ENCODE assay signal across 8 cellular contexts in genomic region chr6:42404494-42404893, GRCh38. TPM values are rescaled to one million over a fixed set of nuclear protein-coding genes. Genes with fewer than 3 reads are reported as not detected.
A peak's percentile ranks its signal among the peaks of the same experiment; 100 is the strongest.
DNase-seq lines count a peak whose midpoint lies in the region; ATAC-seq and TF ChIP-seq lines count a peak whose summit lies in the region.

No MANE protein-coding gene starts in this region.

- no peaks in the 10 kb centered on the region for H3K27me3 ChIP-seq in transverse colon
- no peaks in the 10 kb centered on the region for H3K27me3 ChIP-seq in WERI-Rb-1 (ENCODE audit: insufficient read depth, low read depth, severe bottlenecking)

- H3K27me3 Mint-ChIP-seq in activated naive CD8-positive, alpha-beta T cell: no peaks in the 10 kb centered on the region
- peaks cover 0 to 1% (median 0%) of the 10 kb centered on the region in 3 donors for H3K27me3 Mint-ChIP-seq in immature natural killer cell (ENCODE audit: low read depth in 3 of 3)

- H3K4me3 Mint-ChIP-seq in activated naive CD8-positive, alpha-beta T cell: peak overlapping the region; percentile 43
- H3K4me3 Mint-ChIP-seq in immature natural killer cell: peak overlapping the region; percentile 61 to 87 (median 70)

- peaks cover 78% of the 10 kb centered on the region for H3K4me1 Mint-ChIP-seq in activated naive CD8-positive, alpha-beta T cell (ENCODE audit: low read depth)
- peaks cover 60 to 88% of the 10 kb centered on the region in 2 donors for H3K4me1 Mint-ChIP-seq in immature natural killer cell

- H3K9me3 ChIP-seq in transverse colon (no peaks in the 10 kb centered on the region), WERI-Rb-1 (ENCODE audit: severe bottlenecking) (no peaks in the 10 kb centered on the region)

- no peak for TF ChIP-seq POLR2A in transverse colon (IDR thresholded peaks at IDR 0.05)

- in situ Hi-C loops in transverse colon (cut with MboI; ENCODE audit: low pct_ligation_motif_present in 1 of 4, low pct_unique_long_range_greater_than_20kb in 1 of 4, low sequenced_read_pairs in 3 of 4): no loop called here

- H3K4me1 ChIP-seq in transverse colon: peaks cover 17 to 48% (median 25%) of the 10 kb centered on the region in 4 donors

- no peak for TF ChIP-seq CTCF in transverse colon (IDR thresholded peaks at IDR 0.05)
- no peak for TF ChIP-seq CTCF in WERI-Rb-1 (IDR thresholded peaks at IDR 0.05; ENCODE audit: low read depth, low read length)

- DNase-seq in stimulated activated CD4-positive, alpha-beta T cell treated with anti-CD3 and anti-CD28 coated beads, Interleukin-12 subunit alpha, Interleukin-12 subunit beta, amount 100 ng/mL, for 4 hours: peak; percentile 24
- DNase-seq in stimulated activated CD4-positive, alpha-beta T cell treated with anti-CD3 and anti-CD28 coated beads, Interleukin-2, amount 100 ng/mL, for 48 hours: no peak
- peak in 1 of 3 donors; percentile 26 for DNase-seq in immature natural killer cell
- DNase-seq in transverse colon: peak; percentile 69
- DNase-seq in NCI-H345 (lab: John Stamatoyannopoulos, UW): no peak
- DNase-seq in WERI-Rb-1: no peak

- intact Hi-C loops in transverse colon (cut with DNase I; ENCODE audit: low total_unique reads): no loop called here

- TF ChIP-seq EP300 in transverse colon (IDR thresholded peaks at IDR 0.05; ENCODE audit: low read depth): no peak

- WGBS in transverse colon (ENCODE audit: low coverage in 1 of 2), 2 donors: 43 to 52% methylated on average over 2 to 5 of the region's 5 CpGs

- no peak for ATAC-seq in HG03025 (IDR thresholded peaks at IDR 0.05; ENCODE audit: low FRiP score, unreplicated experiment)

- H3K4me3 ChIP-seq in transverse colon (no peak overlapping the region), WERI-Rb-1 (ENCODE audit: low read depth, low read length) (no peak overlapping the region)

- H3K9me3 Mint-ChIP-seq in activated naive CD8-positive, alpha-beta T cell (ENCODE audit: low read depth): no peaks in the 10 kb centered on the region
- no peaks in the 10 kb centered on the region for H3K9me3 Mint-ChIP-seq in immature natural killer cell

- H3K36me3 ChIP-seq in transverse colon (no peaks in the 10 kb centered on the region), WERI-Rb-1 (no peaks in the 10 kb centered on the region)

- peak overlapping the region; percentile 31 to 73 (median 65) for H3K27ac ChIP-seq in transverse colon
- no peak overlapping the region for H3K27ac ChIP-seq in WERI-Rb-1

- H3K36me3 Mint-ChIP-seq in activated naive CD8-positive, alpha-beta T cell: no peaks in the 10 kb centered on the region
- H3K36me3 Mint-ChIP-seq in immature natural killer cell: peaks cover 0 to 5% (median 0%) of the 10 kb centered on the region in 3 donors

- peak overlapping the region; percentile 91 for H3K27ac Mint-ChIP-seq in activated naive CD8-positive, alpha-beta T cell
- H3K27ac Mint-ChIP-seq in immature natural killer cell: peak overlapping the region; percentile 59 to 96 (median 95)

RNA-seq across cellular contexts. Expression of gene TRERF1, which starts 47.2 kb away (rescaled TPM):
- 1 to 10 TPM; 1.5 to 8.8 (median 2.1) TPM for polyA plus RNA-seq in immature natural killer cell
- total RNA-seq in transverse colon: 1 to 10 TPM; 2.5 to 8.0 (median 3.4) TPM

Comparison
In these comparisons a context has a peak if more than half of its experiments do, and no peak if none do; other contexts are left out.
1. DNase-seq: peak in stimulated activated CD4-positive, alpha-beta T cell treated with anti-CD3 and anti-CD28 coated beads, Interleukin-12 subunit alpha, Interleukin-12 subunit beta, amount 100 ng/mL, for 4 hours (single experiment) and transverse colon (single experiment); none in stimulated activated CD4-positive, alpha-beta T cell treated with anti-CD3 and anti-CD28 coated beads, Interleukin-2, amount 100 ng/mL, for 48 hours (0 of 2), NCI-H345 (single experiment) and WERI-Rb-1 (single experiment).